Comparison of ENCODE assay signal across 26 cellular contexts in genomic region chr12:127178039-127178438, GRCh38.
DNase-seq lines count a peak whose midpoint lies in the region; ATAC-seq and TF ChIP-seq lines count a peak whose summit lies in the region.
"Had no signal": no experiment of that assay in that cellular context is flagged by ENCODE, and none has a peak within 500 bp of the region (broad histone marks: within the 10 kb centered on the region; RNA-seq: fewer than 3 reads in every experiment).

No MANE protein-coding gene starts in this region.

- no peaks in the 10 kb centered on the region for H3K9me2 ChIP-seq in GM23248 (ENCODE audit: insufficient read depth)

- peaks cover 20% of the 10 kb centered on the region for H3K4me1 ChIP-seq in GM23248 (ENCODE audit: insufficient read depth)
- H3K4me1 ChIP-seq in right cardiac atrium (ENCODE audit: control insufficient read depth, insufficient read depth, low read length) = no peaks in the 10 kb centered on the region
- H3K4me1 ChIP-seq: A549, BE2C, BLaER1 had no signal

- H3K9me3 ChIP-seq in GM23248 (ENCODE audit: low read depth) (no peaks in the 10 kb centered on the region), right cardiac atrium (ENCODE audit: control insufficient read depth, low read length) (peaks cover 2% of the 10 kb centered on the region)
- H3K9me3 ChIP-seq: BE2C had no signal

- peak overlapping the region; percentile 72 for H3K27ac Mint-ChIP-seq in nephron progenitor cell
- H3K27ac Mint-ChIP-seq: CD14-positive monocyte; CD4-positive, alpha-beta memory T cell; CD4-positive, CD25-positive, alpha-beta regulatory T cell; CD8-positive, alpha-beta memory T cell had no signal

- TF ChIP-seq CTCF in nephron progenitor cell (IDR thresholded peaks at IDR 0.05) = no peak

- no peak overlapping the region for H3K9ac ChIP-seq in GM23248
- H3K9ac ChIP-seq: BLaER1 had no signal

- H3K4me3 Mint-ChIP-seq in nephron progenitor cell = no peak overlapping the region
- H3K4me3 Mint-ChIP-seq: CD14-positive monocyte; CD4-positive, alpha-beta memory T cell; CD4-positive, CD25-positive, alpha-beta regulatory T cell; CD8-positive, alpha-beta memory T cell had no signal

- no peaks in the 10 kb centered on the region for H3K4me1 Mint-ChIP-seq in nephron progenitor cell
- H3K4me1 Mint-ChIP-seq: CD14-positive monocyte; CD4-positive, alpha-beta memory T cell; CD4-positive, CD25-positive, alpha-beta regulatory T cell; CD8-positive, alpha-beta memory T cell had no signal

- 79 to 83% methylated on average over 5 of the region's 5 CpGs for WGBS in GM23248 (ENCODE audit: low coverage in 1 of 2, low lambda C conversion rate in 2 of 2, missing lambda C conversion rate in 2 of 2), 2 experiments
- WGBS in right cardiac atrium = 83% methylated on average over 5 of the region's 5 CpGs

- H3K4me3 ChIP-seq in GM23248 = no peak overlapping the region
- H3K4me3 ChIP-seq in right cardiac atrium (ENCODE audit: low read length) = no peak overlapping the region
- H3K4me3 ChIP-seq: A549, BLaER1, GM12878 had no signal

- H3K27me3 ChIP-seq in GM23248 (replicated peaks; ENCODE audit: insufficient read depth) (no peaks in the 10 kb centered on the region), right cardiac atrium (ENCODE audit: control insufficient read depth, insufficient read depth) (no peaks in the 10 kb centered on the region)
- H3K27me3 ChIP-seq: BE2C, BLaER1 had no signal

- ATAC-seq in GM18867 (IDR thresholded peaks at IDR 0.05; ENCODE audit: unreplicated experiment) (no peak), GM21447 (IDR thresholded peaks at IDR 0.05; ENCODE audit: unreplicated experiment) (no peak), right cardiac atrium (no peak), HG03439 (IDR thresholded peaks at IDR 0.05; ENCODE audit: unreplicated experiment) (no peak)
- ATAC-seq: A549, GM12878 had no signal

- no peaks in the 10 kb centered on the region for H3K36me3 ChIP-seq in GM23248 (ENCODE audit: low read depth)
- H3K36me3 ChIP-seq: BE2C, BLaER1 had no signal

- H3K79me2 ChIP-seq in GM23248 (ENCODE audit: insufficient read depth) = no peaks in the 10 kb centered on the region

- DNase-seq in GM23248 = no peak
- peak; percentile 38 for DNase-seq in ecto neural progenitor cell (ENCODE audit: low spot score)
- peak; percentile 57 for DNase-seq in islet precursor cell
- DNase-seq in nephron progenitor cell = no peak
- no peak for DNase-seq in right cardiac atrium
- DNase-seq: BE2C; C1 segment of cervical spinal cord; CD4-positive, alpha-beta memory T cell; CD4-positive, CD25-positive, alpha-beta regulatory T cell; CD8-positive, alpha-beta memory T cell; COR-L47; DMS 273 treated with DMSO at 0.1 percent for 48 hours; DMS153; DMS53; DMS79; DND-41; EL; GDM1 had no signal

- no peaks in the 10 kb centered on the region for H4K20me1 ChIP-seq in GM23248 (ENCODE audit: insufficient read depth)
- H4K20me1 ChIP-seq: BLaER1 had no signal

- no peaks in the 10 kb centered on the region for H3K36me3 Mint-ChIP-seq in nephron progenitor cell (ENCODE audit: low read depth)
- H3K36me3 Mint-ChIP-seq: CD14-positive monocyte; CD4-positive, alpha-beta memory T cell; CD4-positive, CD25-positive, alpha-beta regulatory T cell had no signal

- in situ Hi-C loops in GM23248 (cut with MboI) = no loop called here

- peaks cover 33% of the 10 kb centered on the region for H3F3A ChIP-seq in GM23248 (ENCODE audit: insufficient read depth)

- no peak overlapping the region for H2AFZ ChIP-seq in GM23248

- peaks cover 5% of the 10 kb centered on the region for H3K27me3 Mint-ChIP-seq in nephron progenitor cell (ENCODE audit: low read depth, poor library complexity)

- H3K4me2 ChIP-seq in GM23248 (ENCODE audit: unreplicated experiment) = no peak overlapping the region
- H3K4me2 ChIP-seq: A549, BLaER1 had no signal

- peaks cover 19% of the 10 kb centered on the region for H3K9me3 Mint-ChIP-seq in nephron progenitor cell

- H3K27ac ChIP-seq in GM23248 = peak overlapping the region; percentile 86
- H3K27ac ChIP-seq in right cardiac atrium (ENCODE audit: low read length) = no peak overlapping the region
- H3K27ac ChIP-seq: 22Rv1, A549, BLaER1 had no signal

- intact Hi-C loops in right cardiac atrium (cut with DNase I) = no loop called here

Comparison
In these comparisons a context has a peak if more than half of its experiments do, and no peak if none do; other contexts are left out.
1. DNase-seq: peak in ecto neural progenitor cell (single experiment) and islet precursor cell (single experiment); none in GM23248 (single experiment), nephron progenitor cell (single experiment) and right cardiac atrium (0 of 3).